Comparison of ENCODE assay signal across 35 cellular contexts in genomic region chr10:74733612-74734011, GRCh38.
"Had no signal": no experiment of that assay in that cellular context is flagged by ENCODE, and none has a peak within 500 bp of the region (broad histone marks: within the 10 kb centered on the region; RNA-seq: fewer than 3 reads in every experiment).

No MANE protein-coding gene starts in this region.

- H3K27me3 ChIP-seq: MG63 had no signal

- DNase-seq: Karpas-422, Kasumi-1, MG63, MM.1S, MV-4-11, NCI-H1048, NCI-H1092, NCI-H1092 treated with DMSO at 0.1 percent for 48 hours, NCI-H1105, NCI-H1105 treated with DMSO at 0.1 percent for 48 hours, NCI-H1417, NCI-H1417 treated with DMSO at 0.1 percent for 48 hours, NCI-H1436, NCI-H1436 treated with DMSO at 0.1 percent for 48 hours, NCI-H146, NCI-H1694, NCI-H1694 treated with DMSO at 0.1 percent for 48 hours, NCI-H187, NCI-H187 treated with DMSO at 0.1 percent for 48 hours, NCI-H1930, NCI-H2029, NCI-H2029 treated with DMSO at 0.1 percent for 48 hours, NCI-H2081, NCI-H2081 treated with DMSO at 0.1 percent for 48 hours, NCI-H2107, NCI-H2171, NCI-H2171 treated with DMSO at 0.1 percent for 48 hours, NCI-H2227 treated with DMSO at 0.1 percent for 48 hours, NCI-H226, NCI-H345, NCI-H446, NCI-H446 treated with DMSO at 0.1 percent for 48 hours, NCI-H510A, NCI-H510A treated with DMSO at 0.1 percent for 48 hours, NCI-H524 had no signal

- H3K36me3 ChIP-seq: MG63 had no signal

- H3K4me3 ChIP-seq: MG63 had no signal
